ENCODE assay signal across 1 cellular context in genomic region chr7:131011976-131012375, GRCh38.
TF ChIP-seq lines count a peak whose summit lies in the region.

No MANE protein-coding gene starts in this region.

TF ChIP-seq in GM23338, 12 proteins besides CTCF, POLR2A, EP300 and RAD21 (continued from another document):
- TF ChIP-seq NANOG (IDR thresholded peaks at IDR 0.05; ENCODE audit: borderline replicate concordance) (no peak), STAT1 (IDR thresholded peaks at IDR 0.05; ENCODE audit: unreplicated experiment) (no peak), POLR2AphosphoS5 (IDR thresholded peaks at IDR 0.05; ENCODE audit: low read depth) (no peak)
